In the genomic region with DNA sequence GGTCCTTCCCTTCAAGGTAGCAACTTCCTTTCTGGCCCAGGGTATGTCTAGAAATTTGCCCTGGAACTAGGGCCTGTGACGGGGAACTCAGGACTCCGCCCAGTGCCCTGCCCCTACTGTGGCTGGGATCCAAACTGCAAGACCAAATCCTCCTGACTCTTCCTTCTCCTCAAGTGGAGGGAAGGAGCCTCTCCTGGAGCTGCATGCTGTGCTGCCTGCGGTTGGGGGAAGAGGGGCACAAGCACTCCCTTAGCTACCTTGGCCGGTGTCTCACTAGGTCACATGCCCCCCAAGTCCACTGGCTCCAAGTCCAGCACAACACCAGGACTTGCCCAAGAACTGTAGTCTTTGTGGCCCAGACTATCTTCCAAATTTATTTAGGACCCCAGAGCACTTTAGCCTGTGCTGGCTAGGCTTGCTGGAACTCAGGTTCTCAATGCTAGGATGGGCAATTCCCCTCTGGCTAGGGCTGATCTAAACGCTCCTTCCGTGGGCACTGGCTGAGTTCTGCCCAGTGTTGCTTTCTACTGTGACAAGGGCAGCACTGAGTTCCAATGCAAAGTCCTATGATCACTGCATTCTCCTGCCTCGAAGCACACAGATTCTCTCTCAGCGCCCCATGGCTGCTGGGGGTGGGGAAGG, we compare ENCODE assay signal across 19 cellular contexts. TPM values are rescaled to one million over a fixed set of nuclear protein-coding genes. Genes with fewer than 3 reads are reported as not detected.
DNase-seq lines count a peak whose midpoint lies in the region; ATAC-seq and TF ChIP-seq lines count a peak whose summit lies in the region.
"Had no signal": no experiment of that assay in that cellular context is flagged by ENCODE, and none has a peak within 500 bp of the region (broad histone marks: within the 10 kb centered on the region; RNA-seq: fewer than 3 reads in every experiment).

No MANE protein-coding gene starts in this region.

- POLR2A ChIA-PET in CD8-positive, alpha-beta T cell (lab: Charles Lee): no interaction called here

- no peaks in the 10 kb centered on the region for H3K9me3 Mint-ChIP-seq in CD8-positive, alpha-beta T cell
- H3K9me3 Mint-ChIP-seq in HFFc6: no peaks in the 10 kb centered on the region
- H3K9me3 Mint-ChIP-seq in central memory CD8-positive, alpha-beta T cell: no peaks in the 10 kb centered on the region
- H3K9me3 Mint-ChIP-seq: activated CD4-positive, alpha-beta memory T cell treated with anti-CD3 and anti-CD28 coated beads, Interleukin-2, amount 10 ng/mL, durations not matched to agents 7 days and 5 days had no signal

- no peak for DNase-seq in CD8-positive, alpha-beta T cell
- DNase-seq in HFFc6 (no peak), right lobe of liver (no peak), BE2C (no peak), NCI-H2081 treated with DMSO at 0.1 percent for 48 hours (lab: John Stamatoyannopoulos, UW) (no peak), head of caudate nucleus (no peak)
- DNase-seq in central memory CD8-positive, alpha-beta T cell (ENCODE audit: low spot score in 2 of 2): no peak
- no peak for DNase-seq in stimulated activated CD4-positive, alpha-beta T cell treated with anti-CD3 and anti-CD28 coated beads, Interleukin-4, amount 100 ng/mL, for 24 hours
- DNase-seq: activated CD4-positive, alpha-beta memory T cell treated with anti-CD3 and anti-CD28 coated beads, Interleukin-2, amount 10 ng/mL, durations not matched to agents 7 days and 5 days; activated gamma-delta T cell; body of pancreas; effector CD8-positive, alpha-beta T cell; NCI-H1694; NCI-H748 treated with DMSO at 0.1 percent for 48 hours; RPMI8226; stimulated activated CD4-positive, alpha-beta T cell treated with anti-CD3 and anti-CD28 coated beads, Interleukin-2, amount 100 ng/mL, for 48 hours had no signal

- no peak for ATAC-seq in CD8-positive, alpha-beta T cell
- no peak for ATAC-seq in central memory CD8-positive, alpha-beta T cell (replicated peaks; ENCODE audit: extremely low read depth, poor library complexity, severe bottlenecking)
- peak in 3 of 4 donors; percentile 43 to 47 (median 43) for ATAC-seq in right lobe of liver
- ATAC-seq: body of pancreas had no signal

- no peak overlapping the region for H3K4me3 Mint-ChIP-seq in CD8-positive, alpha-beta T cell
- no peak overlapping the region for H3K4me3 Mint-ChIP-seq in HFFc6
- H3K4me3 Mint-ChIP-seq in central memory CD8-positive, alpha-beta T cell: no peak overlapping the region
- H3K4me3 Mint-ChIP-seq: activated CD4-positive, alpha-beta memory T cell treated with anti-CD3 and anti-CD28 coated beads, Interleukin-2, amount 10 ng/mL, durations not matched to agents 7 days and 5 days had no signal

- CTCF ChIA-PET in CD8-positive, alpha-beta T cell (lab: Charles Lee): no interaction called here

- peaks cover 54% of the 10 kb centered on the region for H3K4me1 Mint-ChIP-seq in CD8-positive, alpha-beta T cell (ENCODE audit: low read depth)
- H3K4me1 Mint-ChIP-seq in HFFc6 (ENCODE audit: low read depth): peaks cover 46% of the 10 kb centered on the region
- peaks cover 39% of the 10 kb centered on the region for H3K4me1 Mint-ChIP-seq in central memory CD8-positive, alpha-beta T cell

- no peak overlapping the region for H3K27ac ChIP-seq in CD8-positive, alpha-beta T cell (ENCODE audit: low read depth, low read length)
- H3K27ac ChIP-seq in right lobe of liver: no peak overlapping the region
- H3K27ac ChIP-seq: body of pancreas, KMS-11 had no signal

- no peaks in the 10 kb centered on the region for H3K27me3 ChIP-seq in CD8-positive, alpha-beta T cell (ENCODE audit: insufficient read depth, low read length)
- H3K27me3 ChIP-seq in right lobe of liver: no peaks in the 10 kb centered on the region
- H3K27me3 ChIP-seq in BE2C: no peaks in the 10 kb centered on the region
- H3K27me3 ChIP-seq: BLaER1 treated with 17β-estradiol and CSF1 and Interleukin-3, amounts not matched to agents 10 nM and 100 nM; body of pancreas had no signal

- intact Hi-C loops in CD8-positive, alpha-beta T cell (cut with DNase I, micrococcal nuclease): loop anchor here in 1 of 2 experiments (2.0 kb wide), 1 partner anchor 19 kb away; no protein-coding TSS in a partner anchor
- intact Hi-C loops in right lobe of liver (cut with DNase I) (no loop called here), head of caudate nucleus (cut with DNase I) (no loop called here)

- H3K36me3 ChIP-seq in CD8-positive, alpha-beta T cell (ENCODE audit: insufficient read depth, low read length): peaks cover 12% of the 10 kb centered on the region
- H3K36me3 ChIP-seq in right lobe of liver (peaks cover 0 to 15% (median 0%) of the 10 kb centered on the region in 4 donors), BE2C (peaks cover 15% of the 10 kb centered on the region)

- H3K27me3 Mint-ChIP-seq in CD8-positive, alpha-beta T cell (ENCODE audit: low read depth): no peaks in the 10 kb centered on the region
- no peaks in the 10 kb centered on the region; the same call in 1 of the 2 replicates for H3K27me3 Mint-ChIP-seq in HFFc6 (ENCODE audit: insufficient read depth)
- no peaks in the 10 kb centered on the region for H3K27me3 Mint-ChIP-seq in central memory CD8-positive, alpha-beta T cell
- H3K27me3 Mint-ChIP-seq: activated CD4-positive, alpha-beta memory T cell treated with anti-CD3 and anti-CD28 coated beads, Interleukin-2, amount 10 ng/mL, durations not matched to agents 7 days and 5 days had no signal

- H3K27ac Mint-ChIP-seq in CD8-positive, alpha-beta T cell: peak overlapping the region; percentile 6
- H3K27ac Mint-ChIP-seq in HFFc6: peak overlapping the region; percentile 11; the same call in 1 of the 2 replicates
- peak overlapping the region; percentile 80 for H3K27ac Mint-ChIP-seq in central memory CD8-positive, alpha-beta T cell (ENCODE audit: low read depth)
- H3K27ac Mint-ChIP-seq: activated CD4-positive, alpha-beta memory T cell treated with anti-CD3 and anti-CD28 coated beads, Interleukin-2, amount 10 ng/mL, durations not matched to agents 7 days and 5 days had no signal

- H3K9me3 ChIP-seq in CD8-positive, alpha-beta T cell (ENCODE audit: low read length): no peaks in the 10 kb centered on the region
- H3K9me3 ChIP-seq in right lobe of liver (no peaks in the 10 kb centered on the region), BE2C (no peaks in the 10 kb centered on the region)
- H3K9me3 ChIP-seq: body of pancreas had no signal

- TF ChIP-seq POLR2A in right lobe of liver (IDR thresholded peaks at IDR 0.05): no peak

- WGBS in right lobe of liver (ENCODE audit: insufficient coverage, low coverage, low lambda C conversion rate, missing lambda C conversion rate): 75% methylated on average over 4 of the region's 8 CpGs

- H3K4me1 ChIP-seq in CD8-positive, alpha-beta T cell (ENCODE audit: insufficient read depth, low read length): peaks cover 5% of the 10 kb centered on the region
- H3K4me1 ChIP-seq in right lobe of liver: peaks cover 0 to 4% (median 0%) of the 10 kb centered on the region in 4 donors
- H3K4me1 ChIP-seq in BE2C: no peaks in the 10 kb centered on the region
- H3K4me1 ChIP-seq: body of pancreas had no signal

- peaks cover 43% of the 10 kb centered on the region for H3K36me3 Mint-ChIP-seq in CD8-positive, alpha-beta T cell
- H3K36me3 Mint-ChIP-seq in HFFc6 (ENCODE audit: low read depth): peaks cover 16% of the 10 kb centered on the region
- H3K36me3 Mint-ChIP-seq in central memory CD8-positive, alpha-beta T cell (ENCODE audit: insufficient read depth): peaks cover 22% of the 10 kb centered on the region

- no peak for TF ChIP-seq CTCF in CD8-positive, alpha-beta T cell (IDR thresholded peaks at IDR 0.05)
- TF ChIP-seq CTCF in HFFc6 (IDR thresholded peaks at IDR 0.05) (no peak), right lobe of liver (IDR thresholded peaks at IDR 0.05) (no peak), BE2C (IDR thresholded peaks at IDR 0.05; ENCODE audit: low read depth, low read length) (no peak)

- no peak overlapping the region for H3K4me3 ChIP-seq in CD8-positive, alpha-beta T cell (ENCODE audit: low read depth, low read length)
- H3K4me3 ChIP-seq in right lobe of liver (no peak overlapping the region), BE2C (ENCODE audit: low read depth, low read length) (no peak overlapping the region)
- H3K4me3 ChIP-seq: BLaER1 treated with 17β-estradiol and CSF1 and Interleukin-3, amounts not matched to agents 10 nM and 100 nM; body of pancreas had no signal

RNA-seq across cellular contexts. Expression of a gene that starts 12.2 kb away (rescaled TPM):
- 10 to 100 TPM; 34.0 to 34.7 TPM for total RNA-seq in CD8-positive, alpha-beta T cell
- 10 to 100 TPM; 38.6 to 45.0 (median 41.1) TPM for total RNA-seq in HFFc6 (2021; fragmentation: NEBNext Ultra II Directional; extraction: Animal tissue kit (Norgen Biotek cat#: 25700))
- total RNA-seq in right lobe of liver: 10 to 100 TPM in 5 of 6 experiments, 1 to 10 TPM in 1; 9.8 to 16.1 (median 14.5) TPM
- polyA plus RNA-seq in BE2C (2012; ENCODE audit: insufficient read depth, insufficient read length, low read depth): 24.6 TPM

RNA-seq across cellular contexts. Expression of a gene that starts 21.6 kb away (rescaled TPM):
- total RNA-seq in CD8-positive, alpha-beta T cell: under 1 TPM; 0.33 to 0.92 TPM
- total RNA-seq in HFFc6 (2021; fragmentation: NEBNext Ultra II Directional; extraction: Animal tissue kit (Norgen Biotek cat#: 25700)): under 1 TPM; 0.15 to 0.74 (median 0.34) TPM
- total RNA-seq in right lobe of liver: 1 to 10 TPM in 2 of 6 experiments, under 1 TPM in 4; 0.31 to 1.3 (median 0.70) TPM
- not detected for polyA plus RNA-seq in BE2C (2012; ENCODE audit: insufficient read depth, insufficient read length, low read depth)
- total RNA-seq: G401 had no signal

Comparison
In these comparisons a context has a peak if more than half of its experiments do, and no peak if none do; other contexts are left out.
1. ATAC-seq: peak in right lobe of liver (3 of 4); none in CD8-positive, alpha-beta T cell (single experiment) and central memory CD8-positive, alpha-beta T cell (single experiment).
2. H3K27ac Mint-ChIP-seq: peak in every context shown above with its lines; median percentile 80 in central memory CD8-positive, alpha-beta T cell; 11 in HFFc6; 6 in CD8-positive, alpha-beta T cell.